In the genomic region with DNA sequence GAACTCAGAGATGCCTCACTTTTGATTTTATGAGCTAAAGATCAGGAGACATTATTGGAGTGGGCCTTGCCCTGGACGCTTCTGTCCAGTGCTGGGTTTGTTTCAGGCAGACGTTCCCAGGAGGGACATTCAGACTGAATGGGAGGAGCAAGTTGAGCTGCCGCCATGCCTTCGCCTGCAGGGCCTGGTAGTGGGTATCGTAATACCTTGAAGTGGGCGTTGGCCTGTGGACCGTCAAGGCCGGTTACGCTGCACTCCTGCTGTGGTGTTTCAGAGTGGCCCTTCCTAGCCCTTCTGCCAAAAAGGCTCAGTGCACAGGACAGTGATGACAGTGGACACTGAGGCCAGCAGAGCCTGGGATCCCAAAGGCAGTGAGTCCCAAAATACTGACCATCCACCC, we compare ENCODE assay signal across 1 cellular context.
TF ChIP-seq lines count a peak whose summit lies in the region.

No MANE protein-coding gene starts in this region.

TF ChIP-seq in H1, 55 proteins besides CTCF, POLR2A, EP300 and RAD21:
- TF ChIP-seq SUZ12 (IDR thresholded peaks at IDR 0.05; ENCODE audit: low read length) (no peak), HDAC2 (IDR thresholded peaks at IDR 0.05; ENCODE audit: borderline replicate concordance in 1 of 2, low read depth in 2 of 2, low read length in 2 of 2) (no peak), TBP (IDR thresholded peaks at IDR 0.05; ENCODE audit: low read depth, low read length) (no peak), TEAD4 (IDR thresholded peaks at IDR 0.05; ENCODE audit: low read depth, low read length) (no peak), SP4 (IDR thresholded peaks at IDR 0.05; ENCODE audit: low read length) (no peak), CEBPB (IDR thresholded peaks at IDR 0.05; ENCODE audit: low read depth, low read length) (no peak), SP2 (IDR thresholded peaks at IDR 0.05; ENCODE audit: low read length) (no peak), JUN (IDR thresholded peaks at IDR 0.05; ENCODE audit: low read depth, low read length) (no peak), NRF1 (IDR thresholded peaks at IDR 0.05; ENCODE audit: low read depth, low read length) (no peak), SIN3A (conservative IDR thresholded peaks at IDR 0.05 in 1 of 2, IDR thresholded peaks at IDR 0.05 in 1 of 2; ENCODE audit: low read depth in 1 of 2, low read length in 2 of 2) (no peak), BCL11A (IDR thresholded peaks at IDR 0.05; ENCODE audit: low read depth in 2 of 2, low read length in 2 of 2) (no peak), RNF2 (IDR thresholded peaks at IDR 0.05; ENCODE audit: borderline replicate concordance, low read depth, low read length, missing control alignments, poor library complexity, severe bottlenecking) (no peak), GABPA (IDR thresholded peaks at IDR 0.05; ENCODE audit: borderline replicate concordance, insufficient read depth, low read length) (no peak), RBBP5 (IDR thresholded peaks at IDR 0.05; ENCODE audit: borderline replicate concordance, low read depth, low read length) (no peak)
TF ChIP-seq in H1: peak in this region for 0.
